Comparison of ENCODE assay signal across 2 cellular contexts in genomic region chr7:96131525-96131924, GRCh38.
TF ChIP-seq lines count a peak whose summit lies in the region.

No MANE protein-coding gene starts in this region.

TF ChIP-seq in SK-N-SH, 30 proteins besides CTCF, POLR2A, EP300 and RAD21 (continued from another document):
- TF ChIP-seq SIN3A (IDR thresholded peaks at IDR 0.05; ENCODE audit: borderline replicate concordance, low read depth, low read length), result no peak
- no peak for TF ChIP-seq MAX (IDR thresholded peaks at IDR 0.05; ENCODE audit: low read depth)

TF ChIP-seq in SK-N-SH treated with all-trans-retinoic acid at 6 μM for 48 hours, 23 proteins besides CTCF, POLR2A, EP300 and RAD21 (continued from another document):
- no peak for TF ChIP-seq CSRNP3 (CRISPR knock-in tag; IDR thresholded peaks at IDR 0.05)
- TF ChIP-seq TSHZ2 (CRISPR knock-in tag; IDR thresholded peaks at IDR 0.05), result no peak
- TF ChIP-seq SNAI2 (CRISPR knock-in tag; IDR thresholded peaks at IDR 0.05), result no peak
- TF ChIP-seq BACH2 (CRISPR knock-in tag; IDR thresholded peaks at IDR 0.05; ENCODE audit: borderline replicate concordance), result no peak
- no peak for TF ChIP-seq ARNTL (CRISPR knock-in tag; IDR thresholded peaks at IDR 0.05; ENCODE audit: borderline replicate concordance, low read depth)
- no peak for TF ChIP-seq CREB5 (CRISPR knock-in tag; IDR thresholded peaks at IDR 0.05; ENCODE audit: low read depth)
- TF ChIP-seq POU6F1 (CRISPR knock-in tag; IDR thresholded peaks at IDR 0.05; ENCODE audit: borderline replicate concordance, low read depth), result no peak
- no peak for TF ChIP-seq PATZ1 (CRISPR knock-in tag; IDR thresholded peaks at IDR 0.05; ENCODE audit: borderline replicate concordance)
- no peak for TF ChIP-seq ESRRG (CRISPR knock-in tag; IDR thresholded peaks at IDR 0.05)
- TF ChIP-seq ZNF565 (CRISPR knock-in tag; conservative IDR thresholded peaks at IDR 0.05; ENCODE audit: low read depth), result no peak
- TF ChIP-seq RARB (CRISPR knock-in tag; IDR thresholded peaks at IDR 0.05), result no peak
- no peak for TF ChIP-seq ZNF8 (CRISPR knock-in tag; IDR thresholded peaks at IDR 0.05)
- no peak for TF ChIP-seq ZC3H10 (CRISPR knock-in tag; IDR thresholded peaks at IDR 0.05)
- TF ChIP-seq PPARA (CRISPR knock-in tag; IDR thresholded peaks at IDR 0.05; ENCODE audit: borderline replicate concordance), result no peak
- TF ChIP-seq ZNF70 (CRISPR knock-in tag; IDR thresholded peaks at IDR 0.05), result no peak
- no peak for TF ChIP-seq GLIS3 (CRISPR knock-in tag; IDR thresholded peaks at IDR 0.05)
- no peak for TF ChIP-seq CSDC2 (CRISPR knock-in tag; IDR thresholded peaks at IDR 0.05)
